ENCODE assay signal across 8 cellular contexts in the genomic region with DNA sequence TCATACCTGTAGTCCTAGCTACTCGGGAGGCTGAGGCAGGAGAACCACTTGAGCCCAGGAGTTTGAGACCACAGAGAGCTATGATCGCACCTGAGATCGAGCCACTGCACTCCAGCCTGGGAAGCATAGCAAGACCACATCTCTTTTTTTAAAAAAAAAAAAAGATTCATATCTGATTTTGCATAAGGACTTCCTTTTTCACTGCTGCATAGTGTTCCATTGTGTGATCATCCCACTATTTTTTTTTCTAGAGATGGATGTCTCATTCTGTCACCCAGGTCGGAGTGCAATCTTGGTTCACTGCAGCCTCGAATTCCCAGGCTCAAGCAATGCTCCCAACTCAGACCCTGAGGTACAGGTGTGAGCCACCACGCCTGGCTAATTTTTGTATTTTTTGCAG.
"Had no signal": no experiment of that assay in that cellular context is flagged by ENCODE, and none has a peak within 500 bp of the region (broad histone marks: within the 10 kb centered on the region; RNA-seq: fewer than 3 reads in every experiment).

No MANE protein-coding gene starts in this region.

- DNase-seq: GDM1, GF-D8 had no signal

- ATAC-seq: GM12878 had no signal

- H3K4me3 ChIP-seq: GM12878 had no signal

- FAIRE-seq: G401.6, GM12878, GM12891, GM12892, GM18507, GM19239 had no signal
